In the genomic region with DNA sequence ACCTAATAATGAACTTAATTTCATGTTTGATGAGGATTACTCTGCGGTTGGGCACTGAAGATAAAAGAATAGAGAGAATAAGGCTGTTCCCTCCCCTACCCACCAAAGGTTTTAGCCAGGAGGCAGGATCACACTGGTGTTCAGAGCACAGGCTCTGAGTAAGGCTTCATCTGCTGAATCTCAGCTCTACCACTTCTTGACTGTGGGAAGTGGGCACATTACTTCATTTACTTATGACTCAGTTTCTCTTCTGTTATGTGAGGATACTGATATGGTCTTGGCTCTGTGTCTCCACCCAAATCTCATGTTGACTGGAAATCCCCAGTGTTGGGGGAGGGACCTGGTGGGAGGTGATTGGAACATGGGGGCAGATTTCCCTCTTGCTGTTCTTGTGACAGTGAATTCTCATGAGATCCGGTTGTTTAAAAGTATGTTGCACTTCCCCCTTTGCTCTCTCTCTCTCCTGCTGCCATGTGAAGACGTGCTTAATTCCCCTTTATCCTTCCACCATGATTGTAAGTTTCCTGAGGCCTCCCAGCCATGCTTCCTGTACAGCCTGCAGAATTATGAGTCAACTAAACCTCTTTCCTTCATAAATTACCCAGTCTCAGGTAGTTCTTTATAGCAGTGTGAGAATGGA, we compare ENCODE assay signal across 8 cellular contexts.
"Had no signal": no experiment of that assay in that cellular context is flagged by ENCODE, and none has a peak within 500 bp of the region (broad histone marks: within the 10 kb centered on the region; RNA-seq: fewer than 3 reads in every experiment).

No MANE protein-coding gene starts in this region.

- H3K36me3 ChIP-seq: neural progenitor cell had no signal

- DNase-seq: foreskin melanocyte, kidney, pancreas, small intestine had no signal

- ATAC-seq: activated CD4-positive, CD25-positive, alpha-beta regulatory T cell treated with anti-CD3 and anti-CD28 coated beads, Interleukin-2, amount 50 U/mL, for 24 hours; pancreas had no signal

- H3K4me1 ChIP-seq: neural progenitor cell, pancreas, tibial nerve, vagina had no signal

- H3K27me3 ChIP-seq: neural progenitor cell, pancreas, tibial nerve, vagina had no signal

- H3K27ac ChIP-seq: neural progenitor cell, pancreas, tibial nerve, vagina had no signal

- H3K4me3 ChIP-seq: neural progenitor cell, pancreas, tibial nerve, vagina had no signal

- H3K9me3 ChIP-seq: pancreas, tibial nerve, vagina had no signal
